17 cellular contexts compared by ENCODE assay signal in the genomic region with DNA sequence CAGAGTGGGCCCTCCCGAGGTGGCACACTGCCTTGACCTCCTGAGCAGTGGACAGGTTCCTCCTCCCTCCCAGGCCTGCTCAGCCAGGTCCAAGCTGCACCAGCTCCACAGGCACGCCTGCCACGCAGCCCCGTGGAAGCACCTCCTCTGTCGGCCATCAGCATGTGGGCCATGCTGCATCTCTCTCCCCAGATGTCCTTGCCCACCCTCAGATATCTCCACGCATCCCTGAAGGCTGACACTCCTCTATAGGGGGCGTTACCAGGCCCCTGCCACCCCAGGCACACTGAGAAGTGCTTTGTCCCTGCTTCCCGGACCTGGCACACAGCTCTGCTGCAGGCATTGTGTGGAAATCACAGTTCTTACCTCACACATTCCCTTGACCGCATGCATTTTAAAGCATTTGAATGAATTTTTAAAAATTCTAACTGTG.
"Had no signal": no experiment of that assay in that cellular context is flagged by ENCODE, and none has a peak within 500 bp of the region (broad histone marks: within the 10 kb centered on the region; RNA-seq: fewer than 3 reads in every experiment).

No MANE protein-coding gene starts in this region.

- H3K9me3 ChIP-seq: esophagus muscularis mucosa, neutrophil, stomach, testis had no signal

- H3K27ac ChIP-seq: cardiac muscle cell, esophagus muscularis mucosa, foreskin keratinocyte, neutrophil, stomach, testis had no signal

- H3K36me3 ChIP-seq: cardiac muscle cell, esophagus muscularis mucosa, neutrophil, stomach had no signal

- H3K9me3 Mint-ChIP-seq: activated CD4-positive, alpha-beta memory T cell treated with anti-CD3 and anti-CD28 coated beads, Interleukin-2, amount 10 ng/mL, durations not matched to agents 7 days and 5 days; activated naive CD4-positive, alpha-beta T cell treated with anti-CD3 and anti-CD28 coated beads, Interleukin-2, amount 50 U/mL, for 72 hours; activated T-cell treated with anti-CD3 and anti-CD28 coated beads, Interleukin-2, amount 50 U/mL, for 4 hours had no signal

- H3K27ac Mint-ChIP-seq: activated CD4-positive, alpha-beta memory T cell treated with anti-CD3 and anti-CD28 coated beads, Interleukin-2, amount 10 ng/mL, durations not matched to agents 7 days and 5 days; activated naive CD4-positive, alpha-beta T cell treated with anti-CD3 and anti-CD28 coated beads, Interleukin-2, amount 50 U/mL, for 72 hours; T-helper 17 cell had no signal

- ATAC-seq: activated naive CD4-positive, alpha-beta T cell treated with anti-CD3 and anti-CD28 coated beads, Interleukin-2, amount 50 U/mL, for 72 hours; activated T-cell treated with anti-CD3 and anti-CD28 coated beads, Interleukin-2, amount 50 U/mL, for 4 hours; foreskin keratinocyte; T-helper 17 cell had no signal

- H3K4me1 ChIP-seq: esophagus muscularis mucosa, stomach, testis had no signal

- H3K4me3 ChIP-seq: cardiac muscle cell, esophagus muscularis mucosa, smooth muscle cell, stomach, testis had no signal

- H3K27me3 ChIP-seq: cardiac muscle cell, esophagus muscularis mucosa, foreskin keratinocyte, neutrophil, stomach, testis had no signal

- H3K36me3 Mint-ChIP-seq: activated naive CD4-positive, alpha-beta T cell treated with anti-CD3 and anti-CD28 coated beads, Interleukin-2, amount 50 U/mL, for 72 hours had no signal

- FAIRE-seq: colon had no signal

- H3K4me1 Mint-ChIP-seq: activated CD4-positive, alpha-beta memory T cell treated with anti-CD3 and anti-CD28 coated beads, Interleukin-2, amount 10 ng/mL, durations not matched to agents 7 days and 5 days had no signal

- DNase-seq: activated CD4-positive, alpha-beta memory T cell treated with anti-CD3 and anti-CD28 coated beads, Interleukin-2, amount 10 ng/mL, durations not matched to agents 7 days and 5 days; activated CD4-positive, alpha-beta T cell treated with anti-CD3 and anti-CD28 coated beads for 4 hours; activated effector memory CD4-positive, alpha-beta T cell treated with anti-CD3 and anti-CD28 coated beads, Interleukin-2, amount 50 U/mL, for 16 hours; activated T-cell treated with anti-CD3 and anti-CD28 coated beads, Interleukin-2, amount 50 U/mL, for 4 hours; foreskin keratinocyte; posterior cingulate gyrus; stimulated activated CD4-positive, alpha-beta T cell treated with anti-CD3 and anti-CD28 coated beads, Interleukin-4, amount 100 ng/mL, for 4 hours; stimulated activated CD8-positive, alpha-beta memory T cell treated with anti-CD3 and anti-CD28 coated beads, Interleukin-4, amount 100 ng/mL, for 48 hours; stomach; T-helper 17 cell; testis had no signal

- H3K4me3 Mint-ChIP-seq: activated CD4-positive, alpha-beta memory T cell treated with anti-CD3 and anti-CD28 coated beads, Interleukin-2, amount 10 ng/mL, durations not matched to agents 7 days and 5 days; activated T-cell treated with anti-CD3 and anti-CD28 coated beads, Interleukin-2, amount 50 U/mL, for 4 hours; T-helper 17 cell had no signal
